In the genomic region with DNA sequence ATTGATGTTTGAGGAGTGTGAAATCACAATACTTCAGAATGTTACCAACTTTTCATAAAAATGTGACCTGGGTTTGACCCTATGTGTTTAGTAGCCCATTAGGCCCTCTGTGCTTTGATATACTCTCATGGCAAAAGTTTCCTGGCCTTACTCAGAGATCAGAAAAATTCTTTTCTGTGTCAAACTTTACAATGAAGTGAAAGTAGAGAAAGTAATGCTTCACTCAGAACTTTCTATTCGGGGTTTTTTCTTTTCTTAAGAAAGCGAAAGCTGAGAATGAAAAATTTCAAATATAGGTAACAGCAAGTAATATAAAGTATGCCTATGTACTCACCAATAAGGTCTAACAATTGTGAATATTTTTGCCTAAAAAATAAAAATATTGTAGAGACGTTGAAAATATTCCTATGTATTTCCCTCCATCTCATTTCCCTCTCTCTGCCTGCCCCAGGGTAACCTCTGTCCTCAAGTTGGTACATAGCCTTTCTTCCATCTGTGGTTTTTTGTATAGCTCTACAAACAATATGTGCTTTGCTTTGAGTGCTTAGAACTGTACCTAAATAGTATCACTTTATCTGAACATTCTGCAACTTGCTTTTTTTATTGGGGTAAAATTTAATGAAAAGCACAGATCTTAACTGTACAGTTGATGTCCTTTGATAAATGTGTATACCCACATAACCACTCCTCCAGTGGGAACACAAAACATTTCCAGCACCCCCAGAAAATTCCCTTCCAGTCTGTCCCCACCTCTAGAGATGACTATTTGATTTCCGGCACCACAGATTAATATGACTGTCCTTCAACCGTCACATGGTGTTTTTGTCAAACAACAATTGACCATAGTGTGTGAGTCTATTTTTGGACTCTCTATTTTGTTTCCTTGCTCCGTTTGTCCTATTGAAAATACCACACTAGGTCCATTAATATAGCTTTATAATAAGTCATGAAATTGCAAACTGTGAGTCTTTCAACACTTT, we compare ENCODE assay signal across 1 cellular context.
TF ChIP-seq lines count a peak whose summit lies in the region.

No MANE protein-coding gene starts in this region.

TF ChIP-seq in HepG2, 621 proteins besides CTCF, POLR2A, EP300 and RAD21 (continued from another document):
- no peak for TF ChIP-seq CEBPZ (IDR thresholded peaks at IDR 0.05; ENCODE audit: low read length)
- TF ChIP-seq, protein P1, sequence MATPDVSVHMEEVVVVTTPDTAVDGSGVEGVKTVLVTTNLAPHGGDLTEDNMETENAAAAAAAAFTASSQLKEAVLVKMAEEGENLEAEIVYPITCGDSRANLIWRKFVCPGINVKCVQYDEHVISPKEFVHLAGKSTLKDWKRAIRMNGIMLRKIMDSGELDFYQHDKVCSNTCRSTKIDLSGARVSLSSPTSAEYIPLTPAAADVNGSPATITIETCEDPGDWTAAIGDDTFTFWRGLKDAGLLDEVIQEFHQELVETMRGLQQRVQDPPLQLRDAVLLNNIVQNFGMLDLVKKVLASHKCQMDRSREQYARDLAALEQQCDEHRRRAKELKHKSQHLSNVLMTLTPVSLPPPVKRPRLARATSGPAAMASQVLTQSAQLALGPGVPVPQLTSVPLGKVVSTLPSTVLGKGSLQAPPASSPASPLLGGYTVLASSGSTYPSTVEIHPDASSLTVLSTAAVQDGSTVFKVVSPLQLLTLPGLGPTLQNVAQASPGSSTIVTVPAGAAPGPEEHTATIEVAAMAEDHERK (CRISPR knock-in tag; IDR thresholded peaks at IDR 0.05; ENCODE audit: low read depth), result no peak
- no peak for TF ChIP-seq GATA4 (IDR thresholded peaks at IDR 0.05; ENCODE audit: borderline replicate concordance, low read depth)
- TF ChIP-seq TAF1 (CRISPR knock-in tag; IDR thresholded peaks at IDR 0.05), result no peak
- TF ChIP-seq, protein P2, sequence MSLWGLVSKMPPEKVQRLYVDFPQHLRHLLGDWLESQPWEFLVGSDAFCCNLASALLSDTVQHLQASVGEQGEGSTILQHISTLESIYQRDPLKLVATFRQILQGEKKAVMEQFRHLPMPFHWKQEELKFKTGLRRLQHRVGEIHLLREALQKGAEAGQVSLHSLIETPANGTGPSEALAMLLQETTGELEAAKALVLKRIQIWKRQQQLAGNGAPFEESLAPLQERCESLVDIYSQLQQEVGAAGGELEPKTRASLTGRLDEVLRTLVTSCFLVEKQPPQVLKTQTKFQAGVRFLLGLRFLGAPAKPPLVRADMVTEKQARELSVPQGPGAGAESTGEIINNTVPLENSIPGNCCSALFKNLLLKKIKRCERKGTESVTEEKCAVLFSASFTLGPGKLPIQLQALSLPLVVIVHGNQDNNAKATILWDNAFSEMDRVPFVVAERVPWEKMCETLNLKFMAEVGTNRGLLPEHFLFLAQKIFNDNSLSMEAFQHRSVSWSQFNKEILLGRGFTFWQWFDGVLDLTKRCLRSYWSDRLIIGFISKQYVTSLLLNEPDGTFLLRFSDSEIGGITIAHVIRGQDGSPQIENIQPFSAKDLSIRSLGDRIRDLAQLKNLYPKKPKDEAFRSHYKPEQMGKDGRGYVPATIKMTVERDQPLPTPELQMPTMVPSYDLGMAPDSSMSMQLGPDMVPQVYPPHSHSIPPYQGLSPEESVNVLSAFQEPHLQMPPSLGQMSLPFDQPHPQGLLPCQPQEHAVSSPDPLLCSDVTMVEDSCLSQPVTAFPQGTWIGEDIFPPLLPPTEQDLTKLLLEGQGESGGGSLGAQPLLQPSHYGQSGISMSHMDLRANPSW (CRISPR knock-in tag; IDR thresholded peaks at IDR 0.05; ENCODE audit: borderline replicate concordance), result no peak
- no peak for TF ChIP-seq ZNF766 (CRISPR knock-in tag; IDR thresholded peaks at IDR 0.05; ENCODE audit: borderline replicate concordance)
- TF ChIP-seq ETV5 (CRISPR knock-in tag; IDR thresholded peaks at IDR 0.05; ENCODE audit: borderline replicate concordance), result no peak
- TF ChIP-seq ZKSCAN8 (CRISPR knock-in tag; IDR thresholded peaks at IDR 0.05; ENCODE audit: borderline replicate concordance), result no peak
- no peak for TF ChIP-seq PAWR (CRISPR knock-in tag; IDR thresholded peaks at IDR 0.05; ENCODE audit: borderline replicate concordance)
- TF ChIP-seq ZNF501 (CRISPR knock-in tag; IDR thresholded peaks at IDR 0.05), result no peak
- TF ChIP-seq SKI (IDR thresholded peaks at IDR 0.05; ENCODE audit: partially characterized antibody), result no peak
- TF ChIP-seq, protein P3, sequence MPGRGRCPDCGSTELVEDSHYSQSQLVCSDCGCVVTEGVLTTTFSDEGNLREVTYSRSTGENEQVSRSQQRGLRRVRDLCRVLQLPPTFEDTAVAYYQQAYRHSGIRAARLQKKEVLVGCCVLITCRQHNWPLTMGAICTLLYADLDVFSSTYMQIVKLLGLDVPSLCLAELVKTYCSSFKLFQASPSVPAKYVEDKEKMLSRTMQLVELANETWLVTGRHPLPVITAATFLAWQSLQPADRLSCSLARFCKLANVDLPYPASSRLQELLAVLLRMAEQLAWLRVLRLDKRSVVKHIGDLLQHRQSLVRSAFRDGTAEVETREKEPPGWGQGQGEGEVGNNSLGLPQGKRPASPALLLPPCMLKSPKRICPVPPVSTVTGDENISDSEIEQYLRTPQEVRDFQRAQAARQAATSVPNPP (CRISPR knock-in tag; IDR thresholded peaks at IDR 0.05), result no peak
- TF ChIP-seq ZNF136 (CRISPR knock-in tag; IDR thresholded peaks at IDR 0.05; ENCODE audit: low read depth), result no peak
- no peak for TF ChIP-seq AGO2 (optimal IDR thresholded peaks at IDR 0.05; ENCODE audit: low read depth, low read length)
- TF ChIP-seq, protein P4, sequence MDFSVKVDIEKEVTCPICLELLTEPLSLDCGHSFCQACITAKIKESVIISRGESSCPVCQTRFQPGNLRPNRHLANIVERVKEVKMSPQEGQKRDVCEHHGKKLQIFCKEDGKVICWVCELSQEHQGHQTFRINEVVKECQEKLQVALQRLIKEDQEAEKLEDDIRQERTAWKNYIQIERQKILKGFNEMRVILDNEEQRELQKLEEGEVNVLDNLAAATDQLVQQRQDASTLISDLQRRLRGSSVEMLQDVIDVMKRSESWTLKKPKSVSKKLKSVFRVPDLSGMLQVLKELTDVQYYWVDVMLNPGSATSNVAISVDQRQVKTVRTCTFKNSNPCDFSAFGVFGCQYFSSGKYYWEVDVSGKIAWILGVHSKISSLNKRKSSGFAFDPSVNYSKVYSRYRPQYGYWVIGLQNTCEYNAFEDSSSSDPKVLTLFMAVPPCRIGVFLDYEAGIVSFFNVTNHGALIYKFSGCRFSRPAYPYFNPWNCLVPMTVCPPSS (IDR thresholded peaks at IDR 0.05), result no peak
TF ChIP-seq in HepG2: peak in this region for 0.
